Comparison of ENCODE assay signal across 21 cellular contexts in genomic region chr16:2935418-2935817, GRCh38. TPM values are rescaled to one million over a fixed set of nuclear protein-coding genes. Genes with fewer than 3 reads are reported as not detected.
"Had no signal": no experiment of that assay in that cellular context is flagged by ENCODE, and none has a peak within 500 bp of the region (broad histone marks: within the 10 kb centered on the region; RNA-seq: fewer than 3 reads in every experiment).

No MANE protein-coding gene starts in this region.

- H3K4me3 Mint-ChIP-seq: activated naive CD4-positive, alpha-beta T cell treated with anti-CD3 and anti-CD28 coated beads, Interleukin-2, amount 50 U/mL, for 24 hours; mesothelial cell of epicardium; natural killer cell treated with Interleukin-12 subunit alpha and Interleukin-12 subunit beta and Interleukin-15 and Interleukin-18, amount 100 ng/mL, for 72 hours had no signal

- H3K9me3 ChIP-seq: gastrocnemius medialis, heart left ventricle, left lung, tibial artery had no signal

- H3K9me3 Mint-ChIP-seq: activated naive CD4-positive, alpha-beta T cell treated with anti-CD3 and anti-CD28 coated beads, Interleukin-2, amount 50 U/mL, for 24 hours; mesothelial cell of epicardium; natural killer cell treated with Interleukin-12 subunit alpha and Interleukin-12 subunit beta and Interleukin-15 and Interleukin-18, amount 100 ng/mL, for 72 hours had no signal

- ATAC-seq: gastrocnemius medialis; left lung; natural killer cell treated with Interleukin-12 subunit alpha and Interleukin-12 subunit beta and Interleukin-15 and Interleukin-18, amount 100 ng/mL, for 72 hours had no signal

- H3K27me3 Mint-ChIP-seq: activated naive CD4-positive, alpha-beta T cell treated with anti-CD3 and anti-CD28 coated beads, Interleukin-2, amount 50 U/mL, for 24 hours; natural killer cell treated with Interleukin-12 subunit alpha and Interleukin-12 subunit beta and Interleukin-15 and Interleukin-18, amount 100 ng/mL, for 72 hours had no signal

- H3K27ac ChIP-seq: gastrocnemius medialis, heart left ventricle, left lung, tibial artery had no signal

- H3K27ac Mint-ChIP-seq: mesothelial cell of epicardium; natural killer cell treated with Interleukin-12 subunit alpha and Interleukin-12 subunit beta and Interleukin-15 and Interleukin-18, amount 100 ng/mL, for 72 hours had no signal

- H3K27me3 ChIP-seq: gastrocnemius medialis, heart left ventricle, left lung, tibial artery had no signal

- H3K4me1 ChIP-seq: gastrocnemius medialis, heart left ventricle, left lung, tibial artery had no signal

- DNase-seq: activated CD4-positive, alpha-beta T cell treated with anti-CD3 and anti-CD28 coated beads, Interleukin-2, amount 50 U/mL, for 1 hour; activated effector memory CD4-positive, alpha-beta T cell treated with Interleukin-2 at 50 U/mL for 16 hours; effector CD4-positive, alpha-beta T cell; gastrocnemius medialis; heart left ventricle; left lung; posterior cingulate gyrus; retina; stimulated activated CD4-positive, alpha-beta T cell treated with anti-CD3 and anti-CD28 coated beads, Interleukin-12 subunit alpha, Interleukin-12 subunit beta, amount 100 ng/mL, for 4 hours; stimulated activated CD4-positive, alpha-beta T cell treated with anti-CD3 and anti-CD28 coated beads, Interleukin-1b, Interleukin-23, amount 100 ng/mL, for 48 hours; stimulated activated CD8-positive, alpha-beta memory T cell treated with anti-CD3 and anti-CD28 coated beads, Interleukin-4, amount 100 ng/mL, for 48 hours; stimulated activated naive CD4-positive, alpha-beta T cell treated with Interleukin-2 at 50 U/mL for 16 hours; T1000; tibial artery had no signal

- H3K4me1 Mint-ChIP-seq: activated naive CD4-positive, alpha-beta T cell treated with anti-CD3 and anti-CD28 coated beads, Interleukin-2, amount 50 U/mL, for 24 hours; mesothelial cell of epicardium had no signal

- H3K4me3 ChIP-seq: gastrocnemius medialis, heart left ventricle, left lung, tibial artery had no signal

RNA-seq across cellular contexts. Expression of gene KREMEN2, which starts 28.7 kb away (rescaled TPM):
- total RNA-seq: cerebellum; gastrocnemius medialis; left lung; lung microvascular endothelial cell; natural killer cell treated with Interleukin-12 subunit alpha and Interleukin-12 subunit beta and Interleukin-15 and Interleukin-18, amount 100 ng/mL, for 72 hours; subcutaneous adipose tissue had no signal
- polyA plus RNA-seq: heart left ventricle, urinary bladder had no signal
